In genomic region chr6:17706580-17707370, GRCh38 we compare ENCODE assay signal across 8 cellular contexts. TPM values are rescaled to one million over a fixed set of nuclear protein-coding genes. Genes with fewer than 3 reads are reported as not detected.
DNase-seq lines count a peak whose midpoint lies in the region; ATAC-seq and TF ChIP-seq lines count a peak whose summit lies in the region.

Gene NUP153 (minus strand): TSS chr6:17706925. CDS start chr6:17706387, 538 bp downstream.

- ATAC-seq in GM19324 (IDR thresholded peaks at IDR 0.05; ENCODE audit: low FRiP score, unreplicated experiment), result peak; percentile 77
- ATAC-seq in HG03469 (IDR thresholded peaks at IDR 0.05; ENCODE audit: unreplicated experiment), result peak; percentile 49

- H3K27me3 Mint-ChIP-seq in activated CD4-positive, alpha-beta T cell treated with anti-CD3 and anti-CD28 coated beads, Interleukin-2, amount 10 ng/mL, durations not matched to agents 24 days and 14 days, result peaks cover 2% of the 10 kb centered on the region

- no peaks in the 10 kb centered on the region for H3K27me3 ChIP-seq in BJ (ENCODE audit: control insufficient read depth, insufficient read depth, low read length)
- H3K27me3 ChIP-seq in layer of hippocampus (ENCODE audit: control insufficient read depth, insufficient read depth, low read length), result no peaks in the 10 kb centered on the region

- TF ChIP-seq CTCF in BJ (IDR thresholded peaks at IDR 0.05; ENCODE audit: insufficient read depth, low read depth, low read length) (no peak), coronary artery (IDR thresholded peaks at IDR 0.05) (no peak)

- H3K27ac ChIP-seq in coronary artery (peak within 1 kb of the TSS; percentile 96 to 100), layer of hippocampus (ENCODE audit: low read depth, low read length) (peak within 1 kb of the TSS; percentile 91)

- H3K9me3 Mint-ChIP-seq in activated CD4-positive, alpha-beta T cell treated with anti-CD3 and anti-CD28 coated beads, Interleukin-2, amount 10 ng/mL, durations not matched to agents 24 days and 14 days, result no peaks in the 10 kb centered on the region

- peak within 1 kb of the TSS; percentile 90 for H3K4me3 Mint-ChIP-seq in activated CD4-positive, alpha-beta T cell treated with anti-CD3 and anti-CD28 coated beads, Interleukin-2, amount 10 ng/mL, durations not matched to agents 24 days and 14 days

- no peaks in the 10 kb centered on the region for H3K36me3 ChIP-seq in BJ (ENCODE audit: control insufficient read depth, insufficient read depth, low read length)

- H3K36me3 Mint-ChIP-seq in activated CD4-positive, alpha-beta T cell treated with anti-CD3 and anti-CD28 coated beads, Interleukin-2, amount 10 ng/mL, durations not matched to agents 24 days and 14 days (ENCODE audit: low read depth), result peaks cover 32% of the 10 kb centered on the region

- H3K27ac Mint-ChIP-seq in activated CD4-positive, alpha-beta T cell treated with anti-CD3 and anti-CD28 coated beads, Interleukin-2, amount 10 ng/mL, durations not matched to agents 24 days and 14 days, result peak within 1 kb of the TSS; percentile 95

- POLR2A ChIA-PET in BJ (lab: Charles Lee), result interaction anchor here (0.6 kb wide), 1 partner anchor 18 kb away, joined by 5 read pairs; no protein-coding TSS in a partner anchor

- intact Hi-C loops in activated CD4-positive, alpha-beta T cell treated with anti-CD3 and anti-CD28 coated beads, Interleukin-2, amount 10 ng/mL, durations not matched to agents 24 days and 14 days (cut with micrococcal nuclease), result loop anchor here (1.0 to 5.0 kb wide), 6 partner anchors 9 to 556 kb away; partner anchors contain the start of genes DEK, FAM8A1, KDM1B and TPMT

- CTCF ChIA-PET in BJ (lab: Yijun Ruan, JAX), result interaction anchor here (0.7 to 1.2 kb wide), 3 partner anchors 8 to 316 kb away, joined by 3 read pairs; no protein-coding TSS in a partner anchor

- DNase-seq in BJ (ENCODE audit: low read depth) (peak; percentile 85), NCI-H526 treated with DMSO at 0.1 percent for 48 hours (lab: John Stamatoyannopoulos, UW) (peak; percentile 96), coronary artery (ENCODE audit: low spot score) (peak; percentile 99)
- DNase-seq in activated CD4-positive, alpha-beta T cell treated with anti-CD3 and anti-CD28 coated beads, Interleukin-2, amount 10 ng/mL, durations not matched to agents 24 days and 14 days, result peak; percentile 100
- DNase-seq in stimulated activated CD4-positive, alpha-beta T cell treated with anti-CD3 and anti-CD28 coated beads, Interleukin-1b, Interleukin-23, amount 100 ng/mL, for 4 hours (ENCODE audit: low read depth in 2 of 2), result peak; percentile 99 to 100

- H3K4me1 Mint-ChIP-seq in activated CD4-positive, alpha-beta T cell treated with anti-CD3 and anti-CD28 coated beads, Interleukin-2, amount 10 ng/mL, durations not matched to agents 24 days and 14 days, result peaks cover 28% of the 10 kb centered on the region

- H3K4me3 ChIP-seq in BJ (ENCODE audit: low read depth, low read length) (peak within 1 kb of the TSS; percentile 93), coronary artery (peak within 1 kb of the TSS; percentile 82)

RNA-seq across cellular contexts. Expression of gene NUP153, which starts in this region (rescaled TPM):
- 15.6 and 22.9 TPM in 2 replicates for polyA plus RNA-seq in BJ (2011; rRNA removed)
- 18.2 and 19.0 TPM in 2 replicates for polyA minus RNA-seq in BJ (2011; rRNA and poly(A)+ RNA removed)
- 108 and 109 TPM in 2 replicates for total RNA-seq in activated CD4-positive, alpha-beta T cell treated with anti-CD3 and anti-CD28 coated beads, Interleukin-2, amount 10 ng/mL, durations not matched to agents 24 days and 14 days

Comparison
In these comparisons a context has a peak if more than half of its experiments do, and no peak if none do; other contexts are left out.
1. Peak in every context shown above with its lines: DNase-seq, ATAC-seq, H3K4me3 ChIP-seq and H3K27ac ChIP-seq.